In genomic region chr18:74914648-74915047, GRCh38 we compare ENCODE assay signal across 23 cellular contexts.
"Had no signal": no experiment of that assay in that cellular context is flagged by ENCODE, and none has a peak within 500 bp of the region (broad histone marks: within the 10 kb centered on the region; RNA-seq: fewer than 3 reads in every experiment).

No MANE protein-coding gene starts in this region.

- H3K4me2 ChIP-seq: hepatocyte had no signal

- H3K36me3 ChIP-seq: colonic mucosa, gastroesophageal sphincter, heart left ventricle, neutrophil, pancreas, right lobe of liver, stomach, thyroid gland had no signal

- ATAC-seq: foreskin keratinocyte, gastroesophageal sphincter, heart left ventricle, left ventricle myocardium superior, natural killer cell, pancreas, right lobe of liver had no signal

- H3K9me3 ChIP-seq: colonic mucosa, esophagus muscularis mucosa, gastroesophageal sphincter, heart left ventricle, neutrophil, pancreas, right lobe of liver, stomach, thyroid gland had no signal

- H2AFZ ChIP-seq: hepatocyte had no signal

- H3K27me3 ChIP-seq: colonic mucosa, esophagus muscularis mucosa, foreskin keratinocyte, gastroesophageal sphincter, heart left ventricle, hepatocyte, neutrophil, pancreas, right lobe of liver, stomach, thyroid gland had no signal

- H3K27ac ChIP-seq: colonic mucosa, esophagus muscularis mucosa, foreskin keratinocyte, gastroesophageal sphincter, heart left ventricle, hepatocyte, neutrophil, pancreas, right lobe of liver, stomach, thyroid gland had no signal

- H3K4me1 Mint-ChIP-seq: natural killer cell had no signal

- H3K4me1 ChIP-seq: colonic mucosa, esophagus muscularis mucosa, foreskin keratinocyte, gastroesophageal sphincter, pancreas, right lobe of liver, thyroid gland had no signal

- DNase-seq: colonic mucosa; effector CD8-positive, alpha-beta T cell; foreskin keratinocyte; heart left ventricle; kidney; left ventricle myocardium superior; natural killer cell; pancreas; right lobe of liver; small intestine; stimulated activated CD4-positive, alpha-beta T cell treated with anti-CD3 and anti-CD28 coated beads, Interleukin-15, amount 100 ng/mL, for 24 hours; stimulated activated CD4-positive, alpha-beta T cell treated with anti-CD3 and anti-CD28 coated beads, Interleukin-4, amount 100 ng/mL, for 1 hour; stimulated activated CD8-positive, alpha-beta memory T cell treated with anti-CD3 and anti-CD28 coated beads, Interleukin-4, amount 100 ng/mL, for 48 hours; stimulated activated naive CD4-positive, alpha-beta T cell treated with Interleukin-2 at 50 U/mL for 16 hours; stomach had no signal

- H3K4me3 Mint-ChIP-seq: dendritic cell treated with granulocyte-macrophage colony-stimulating factor and Interleukin-4, amounts not matched to agents 40 ng/mL and 50 ng/mL, for 4 days; natural killer cell had no signal

- H3K4me3 ChIP-seq: colonic mucosa, esophagus muscularis mucosa, gastroesophageal sphincter, heart left ventricle, hepatocyte, lung, pancreas, right lobe of liver, stomach, thyroid gland had no signal

- H3K27me3 Mint-ChIP-seq: dendritic cell treated with granulocyte-macrophage colony-stimulating factor and Interleukin-4, amounts not matched to agents 40 ng/mL and 50 ng/mL, for 4 days; progenitor cell of endocrine pancreas had no signal

- H3K27ac Mint-ChIP-seq: dendritic cell treated with granulocyte-macrophage colony-stimulating factor and Interleukin-4, amounts not matched to agents 40 ng/mL and 50 ng/mL, for 4 days; natural killer cell; progenitor cell of endocrine pancreas had no signal

- H3K36me3 Mint-ChIP-seq: natural killer cell had no signal

- H3K79me2 ChIP-seq: hepatocyte had no signal

- H3K9me3 Mint-ChIP-seq: dendritic cell treated with granulocyte-macrophage colony-stimulating factor and Interleukin-4, amounts not matched to agents 40 ng/mL and 50 ng/mL, for 4 days; natural killer cell had no signal
